Comparison of ENCODE assay signal across 10 cellular contexts in genomic region chr19:50896100-50896590, GRCh38. TPM values are rescaled to one million over a fixed set of nuclear protein-coding genes. Genes with fewer than 3 reads are reported as not detected.
DNase-seq lines count a peak whose midpoint lies in the region; ATAC-seq and TF ChIP-seq lines count a peak whose summit lies in the region.
"Not testable (repeated sequence)": the region's sequence is repeated elsewhere in the genome, so short reads cannot be mapped to it uniquely, and the experiment has no call there.
"Had no signal": no experiment of that assay in that cellular context is flagged by ENCODE, and none has a peak within 500 bp of the region (broad histone marks: within the 10 kb centered on the region; RNA-seq: fewer than 3 reads in every experiment).

No MANE protein-coding gene starts in this region.

- not testable (repeated sequence) for H3K9ac ChIP-seq in HCT116 (ENCODE audit: low read length)

- not testable (repeated sequence) for TF ChIP-seq CTCF in C4-2B (conservative IDR thresholded peaks at IDR 0.05); HCT116 (IDR thresholded peaks at IDR 0.05 in 2 of 3, conservative IDR thresholded peaks at IDR 0.05 in 1 of 3; ENCODE audit: borderline replicate concordance in 1 of 3, insufficient read depth in 1 of 3, low read depth in 2 of 3, low read length in 2 of 3); brain (conservative IDR thresholded peaks at IDR 0.05); prostate gland (IDR thresholded peaks at IDR 0.05)

- H3K27ac ChIP-seq in C4-2B (peak overlapping the region; percentile 100), prostate gland (peak overlapping the region; percentile 53 to 70)
- not testable (repeated sequence) for H3K27ac ChIP-seq in HCT116 (ENCODE audit: low read depth, low read length)

- not testable (repeated sequence) for H3K9me2 ChIP-seq in HCT116 (ENCODE audit: insufficient read depth)

- CTCF ChIA-PET in HCT116 (lab: Charles Lee) = interaction anchor here (0.7 to 1.2 kb wide), 2 partner anchors 13 to 121 kb away, joined by 3 to 5 read pairs; no protein-coding TSS in a partner anchor

- not testable (repeated sequence) for H3K79me2 ChIP-seq in HCT116 (ENCODE audit: insufficient read depth, low read length)

- H3K4me3 ChIP-seq in HCT116 (replicated peaks in 1 of 2; ENCODE audit: low read depth in 1 of 2, low read length in 2 of 2); prostate gland: not testable (repeated sequence)

- 90% methylated on average over 9 of the region's 9 CpGs for WGBS in prostate gland

- H3K36me3 ChIP-seq in HCT116 (ENCODE audit: control insufficient read depth in 1 of 2, insufficient read depth in 2 of 2, low read length in 2 of 2); prostate gland: not testable (repeated sequence)

- intact Hi-C loops in HCT116 (cut with micrococcal nuclease); prostate gland (cut with DNase I): not testable (repeated sequence)

- H3K9me3 ChIP-seq in HCT116 (ENCODE audit: control insufficient read depth in 1 of 2, insufficient read depth in 1 of 2, low read depth in 1 of 2, low read length in 2 of 2); T-helper 17 cell (ENCODE audit: control insufficient read depth, low read length, poor library complexity, severe bottlenecking); prostate gland: not testable (repeated sequence)

- H3K27me3 ChIP-seq in HCT116 (ENCODE audit: insufficient read depth, low read length); prostate gland (replicated peaks; ENCODE audit: insufficient read depth): not testable (repeated sequence)

- ATAC-seq in HCT116, T-helper 17 cell: not testable (repeated sequence)

- H3K27ac Mint-ChIP-seq in T-helper 17 cell = peak overlapping the region; percentile 29
- peak overlapping the region in 3 of 5 experiments; percentile 71 to 94 (median 85) for H3K27ac Mint-ChIP-seq in brain

- H3K27me3 Mint-ChIP-seq in T-helper 17 cell (peaks cover 62% of the 10 kb centered on the region), brain (peaks cover 24% of the 10 kb centered on the region)

- peaks cover 4 to 15% of the 10 kb centered on the region in 2 experiments; a peak in 3 of 4 replicates for H3K4me1 ChIP-seq in HCT116 (ENCODE audit: control insufficient read depth in 1 of 2, insufficient read depth in 2 of 2, low read length in 2 of 2)
- H3K4me1 ChIP-seq in prostate gland (replicated peaks) = not testable (repeated sequence)

- not testable (repeated sequence) for H3K4me3 Mint-ChIP-seq in T-helper 17 cell, brain

- not testable (repeated sequence) for H3K36me3 Mint-ChIP-seq in T-helper 17 cell (ENCODE audit: low read depth); brain

- H3K9me3 Mint-ChIP-seq in brain = peaks cover 0 to 50% (median 9%) of the 10 kb centered on the region in 5 experiments

- TSS peak; percentile 97 for BruUV-seq in HCT116 (replicated peaks; lab: Mats Ljungman, UMichigan)

- DNase-seq in HCT116 (ENCODE audit: low read depth, low spot score); T-helper 17 cell; prostate gland (ENCODE audit: low spot score): not testable (repeated sequence)
- DNase-seq in HT1080 (ENCODE audit: low read depth) (peak; percentile 24), kidney tubule cell (ENCODE audit: low spot score) (peak; percentile 21)

- TF ChIP-seq RAD21 in HCT116 (IDR thresholded peaks at IDR 0.05; ENCODE audit: low read depth) = not testable (repeated sequence)

- not testable (repeated sequence) for H3K4me1 Mint-ChIP-seq in T-helper 17 cell, brain

- POLR2A ChIA-PET in HCT116 (lab: Charles Lee) = interaction anchor here (1.1 kb wide), 2 partner anchors 53 to 92 kb away, joined by 3 to 4 read pairs; no protein-coding TSS in a partner anchor

- not testable (repeated sequence) for TF ChIP-seq POLR2A in HCT116 (IDR thresholded peaks at IDR 0.05; ENCODE audit: borderline replicate concordance, extremely low read depth, insufficient read depth, insufficient read length); prostate gland (IDR thresholded peaks at IDR 0.05)

- H4K20me1 ChIP-seq in HCT116 (ENCODE audit: insufficient read depth) = not testable (repeated sequence)

- H3K4me2 ChIP-seq in HCT116 (ENCODE audit: low read length) = not testable (repeated sequence)

- H2AFZ ChIP-seq in HCT116 (ENCODE audit: low read depth, low read length, poor library complexity, severe bottlenecking) = not testable (repeated sequence)

- RAD21 ChIA-PET in HCT116 (lab: Charles Lee; ENCODE audit: low non-redundant PET in 1 of 2, low total read pairs in 2 of 2, uncharacterized antibody in 2 of 2, unreplicated experiment in 2 of 2) = not testable (repeated sequence)

RNA-seq across cellular contexts. Expression of gene KLK4, which starts 15.1 kb away (rescaled TPM):
- total RNA-seq in HCT116 (2021; ENCODE audit: unreplicated experiment) (0.84 TPM), T-helper 17 cell (not detected), prostate gland (100 to 1,000 TPM; 188 to 330 TPM)
- polyA plus RNA-seq in HCT116 (2012) = 0.65 and 0.70 TPM in 2 replicates
- not detected in 2 replicates for total RNA-seq in HT1080 (2014; rRNA removed; shearing (Covaris generic))
- not detected in 2 replicates for polyA plus RNA-seq in HT1080 (2015; cell fraction: cytosol; rRNA removed)
- polyA plus RNA-seq in HT1080 (2015; cell fraction: nucleus; rRNA removed) = not detected in 2 replicates
- polyA plus RNA-seq in brain (ENCODE audit: insufficient read depth, low read depth, low replicate concordance) = not detected
- total RNA-seq: A673; CD4-positive, alpha-beta memory T cell; LHCN-M2 had no signal
- polyA plus RNA-seq: CD4-positive, alpha-beta memory T cell had no signal

RNA-seq across cellular contexts. Expression of gene KLK2, which starts 22.9 kb away (rescaled TPM):
- total RNA-seq in HCT116 (2021; ENCODE audit: unreplicated experiment) (not detected), T-helper 17 cell (not detected), prostate gland (over 10,000 TPM in 1 of 2 donors, 1,000 to 10,000 TPM in 1; 3,344 to 10,024 TPM)
- not detected in 2 replicates for polyA plus RNA-seq in HCT116 (2012)
- total RNA-seq in HT1080 (2014; rRNA removed; shearing (Covaris generic)) = not detected in 2 replicates
- 0.11 TPM in 1 of 2 replicates, not detected in the other for polyA plus RNA-seq in HT1080 (2015; cell fraction: cytosol; rRNA removed)
- 0.67 and 1.1 TPM in 2 replicates for polyA plus RNA-seq in HT1080 (2015; cell fraction: nucleus; rRNA removed)
- not detected for polyA plus RNA-seq in brain (ENCODE audit: insufficient read depth, low read depth, low replicate concordance)
- total RNA-seq: A673; CD4-positive, alpha-beta memory T cell; LHCN-M2 had no signal
- polyA plus RNA-seq: CD4-positive, alpha-beta memory T cell had no signal

RNA-seq across cellular contexts. Expression of gene KLK3, which starts 41.4 kb away (rescaled TPM):
- not detected for total RNA-seq in HCT116 (2021; ENCODE audit: unreplicated experiment)
- polyA plus RNA-seq in HCT116 (2012) = 0.07 TPM in 1 of 2 replicates, not detected in the other
- total RNA-seq in HT1080 (2014; rRNA removed; shearing (Covaris generic)) = not detected in 2 replicates
- not detected in 2 replicates for polyA plus RNA-seq in HT1080 (2015; cell fraction: cytosol; rRNA removed)
- not detected in 2 replicates for polyA plus RNA-seq in HT1080 (2015; cell fraction: nucleus; rRNA removed)
- not detected for total RNA-seq in T-helper 17 cell
- polyA plus RNA-seq in brain (ENCODE audit: insufficient read depth, low read depth, low replicate concordance) = not detected
- over 10,000 TPM in 1 of 2 donors, 1,000 to 10,000 TPM in 1; 7,620 to 35,247 TPM for total RNA-seq in prostate gland
- total RNA-seq: A673; CD4-positive, alpha-beta memory T cell; LHCN-M2 had no signal
- polyA plus RNA-seq: CD4-positive, alpha-beta memory T cell had no signal

RNA-seq across cellular contexts. Expression of gene KLK5, which starts 56.7 kb away (rescaled TPM):
- 1.2 TPM for total RNA-seq in HCT116 (2021; ENCODE audit: unreplicated experiment)
- polyA plus RNA-seq in HCT116 (2012) = 4.4 and 5.8 TPM in 2 replicates
- not detected in 2 replicates for total RNA-seq in HT1080 (2014; rRNA removed; shearing (Covaris generic))
- polyA plus RNA-seq in HT1080 (2015; cell fraction: cytosol; rRNA removed) = not detected in 2 replicates
- polyA plus RNA-seq in HT1080 (2015; cell fraction: nucleus; rRNA removed) = not detected in 2 replicates
- not detected for total RNA-seq in T-helper 17 cell
- polyA plus RNA-seq in brain (ENCODE audit: insufficient read depth, low read depth, low replicate concordance) = 0.68 TPM
- 1 to 10 TPM; 1.9 to 2.7 TPM for total RNA-seq in prostate gland
- total RNA-seq: A673; CD4-positive, alpha-beta memory T cell; LHCN-M2 had no signal
- polyA plus RNA-seq: CD4-positive, alpha-beta memory T cell had no signal

Comparison
In these comparisons a context has a peak if more than half of its experiments do, and no peak if none do; other contexts are left out.
1. RNA of gene KLK4, which starts 15.1 kb away (total RNA-seq): 188 to 330 TPM in prostate gland; 0.84 TPM in HCT116 (single experiment), not detected in HT1080 and not detected in T-helper 17 cell; every median in the first group is over 100 times any median in the second.
2. RNA of gene KLK2, which starts 22.9 kb away (total RNA-seq): 3,344 to 10,024 TPM in prostate gland; not detected in HCT116 (single experiment), not detected in HT1080 and not detected in T-helper 17 cell; every median in the first group is over 1,000 times any median in the second.
3. RNA of gene KLK3, which starts 41.4 kb away (total RNA-seq): 7,620 to 35,247 TPM in prostate gland; not detected in HCT116 (single experiment), not detected in HT1080 and not detected in T-helper 17 cell; every median in the first group is over 1,000 times any median in the second.